9 cellular contexts compared by ENCODE assay signal in genomic region chr21:39700318-39700717, GRCh38. TPM values are rescaled to one million over a fixed set of nuclear protein-coding genes. Genes with fewer than 3 reads are reported as not detected.
"Had no signal": no experiment of that assay in that cellular context is flagged by ENCODE, and none has a peak within 500 bp of the region (broad histone marks: within the 10 kb centered on the region; RNA-seq: fewer than 3 reads in every experiment).

No MANE protein-coding gene starts in this region.

- H3K4me1 ChIP-seq: HAP-1 had no signal

- H3K9ac ChIP-seq: GM23248 had no signal

- H3K4me3 ChIP-seq: GM23248, HAP-1, K562 had no signal

- H3K36me3 ChIP-seq: HAP-1 had no signal

- H3K27ac ChIP-seq: GM23248 had no signal

- H3K9me3 ChIP-seq: HAP-1 had no signal

- DNase-seq: GM23248, GOT3, H7, IMR-90, KG1 had no signal

- FAIRE-seq: HTR-8/SVneo, K562 had no signal

- ATAC-seq: HCT116, K562 had no signal

- H2AFZ ChIP-seq: GM23248 had no signal

RNA-seq across cellular contexts. Expression of gene IGSF5, which starts 44.7 kb away (rescaled TPM):
- total RNA-seq: GM23248, IMR-90, K562 had no signal
- polyA plus RNA-seq: GM23248, IMR-90, K562 had no signal
